ENCODE assay signal across 1 cellular context in genomic region chr1:155940531-155940992, GRCh38.
TF ChIP-seq lines count a peak whose summit lies in the region.

No MANE protein-coding gene starts in this region.

TF ChIP-seq in HepG2, 621 proteins besides CTCF, POLR2A, EP300 and RAD21 (continued from another document and continues in another):
- no peak for TF ChIP-seq MLXIP (CRISPR knock-in tag; IDR thresholded peaks at IDR 0.05; ENCODE audit: borderline replicate concordance)
- no peak for TF ChIP-seq ZNF644 (CRISPR knock-in tag; IDR thresholded peaks at IDR 0.05; ENCODE audit: low read depth)
- peak; percentile 66; the same call in 1 of the 2 replicates for TF ChIP-seq ZNF670 (CRISPR knock-in tag; IDR thresholded peaks at IDR 0.05; ENCODE audit: borderline replicate concordance)
- no peak for TF ChIP-seq HNRNPK (IDR thresholded peaks at IDR 0.05; ENCODE audit: low read depth, low read length, poor library complexity, severe bottlenecking)
- TF ChIP-seq ZNF878 (CRISPR knock-in tag; IDR thresholded peaks at IDR 0.05): 0 out of 2 replicates have a peak, but pooled peaks have one; percentile 82
- no peak for TF ChIP-seq SRSF4 (IDR thresholded peaks at IDR 0.05; ENCODE audit: low read depth, low read length, poor library complexity, severe bottlenecking)
- peak; percentile 16; the same call in 1 of the 2 replicates for TF ChIP-seq TFE3 (CRISPR knock-in tag; IDR thresholded peaks at IDR 0.05)
- no peak for TF ChIP-seq ZNF598 (CRISPR knock-in tag; IDR thresholded peaks at IDR 0.05; ENCODE audit: borderline replicate concordance)
- no peak for TF ChIP-seq ZBTB38 (CRISPR knock-in tag; IDR thresholded peaks at IDR 0.05)
- no peak for TF ChIP-seq ZNF615 (CRISPR knock-in tag; IDR thresholded peaks at IDR 0.05; ENCODE audit: borderline replicate concordance)
- TF ChIP-seq ZNF253 (CRISPR knock-in tag; IDR thresholded peaks at IDR 0.05; ENCODE audit: borderline replicate concordance): no peak
- TF ChIP-seq SNAI1 (CRISPR knock-in tag; IDR thresholded peaks at IDR 0.05; ENCODE audit: borderline replicate concordance): no peak
- TF ChIP-seq ZNF296 (CRISPR knock-in tag; conservative IDR thresholded peaks at IDR 0.05): no peak
- TF ChIP-seq ZBTB34 (CRISPR knock-in tag; IDR thresholded peaks at IDR 0.05): no peak
- TF ChIP-seq HOXA7 (CRISPR knock-in tag; IDR thresholded peaks at IDR 0.05): no peak
- TF ChIP-seq CEBPZ (IDR thresholded peaks at IDR 0.05; ENCODE audit: low read length): no peak
- TF ChIP-seq ZNF382 (CRISPR knock-in tag; IDR thresholded peaks at IDR 0.05; ENCODE audit: borderline replicate concordance): no peak
- no peak for TF ChIP-seq ZNF713 (CRISPR knock-in tag; IDR thresholded peaks at IDR 0.05)
- TF ChIP-seq TARDBP (CRISPR knock-in tag; IDR thresholded peaks at IDR 0.05): no peak; the same call in 1 of the 2 replicates
- TF ChIP-seq SNRNP70 (IDR thresholded peaks at IDR 0.05; ENCODE audit: low read depth, low read length): no peak
- peak; percentile 61; the same call in 1 of the 2 replicates for TF ChIP-seq RARG (CRISPR knock-in tag; IDR thresholded peaks at IDR 0.05; ENCODE audit: low read depth)
- no peak for TF ChIP-seq SRY (CRISPR knock-in tag; IDR thresholded peaks at IDR 0.05)
- TF ChIP-seq ZBTB26 (CRISPR knock-in tag; IDR thresholded peaks at IDR 0.05; ENCODE audit: borderline replicate concordance): no peak
- TF ChIP-seq RNF2 (conservative IDR thresholded peaks at IDR 0.05; ENCODE audit: low read depth): no peak
- no peak for TF ChIP-seq RELA (CRISPR knock-in tag; IDR thresholded peaks at IDR 0.05)
- TF ChIP-seq KDM1A (CRISPR knock-in tag; IDR thresholded peaks at IDR 0.05): no peak
- TF ChIP-seq SRSF1 (optimal IDR thresholded peaks at IDR 0.05; ENCODE audit: low read depth, low read length): no peak
- no peak for TF ChIP-seq PRDM15 (CRISPR knock-in tag; IDR thresholded peaks at IDR 0.05)
- no peak for TF ChIP-seq ZNF318 (CRISPR knock-in tag; IDR thresholded peaks at IDR 0.05)
- TF ChIP-seq PPARG (CRISPR knock-in tag; conservative IDR thresholded peaks at IDR 0.05): peak; percentile 48
- no peak for TF ChIP-seq RFXAP (CRISPR knock-in tag; IDR thresholded peaks at IDR 0.05; ENCODE audit: borderline replicate concordance)
- TF ChIP-seq NAIF1 (CRISPR knock-in tag; IDR thresholded peaks at IDR 0.05; ENCODE audit: borderline replicate concordance): no peak
- peak; percentile 79 for TF ChIP-seq PHF20 (CRISPR knock-in tag; IDR thresholded peaks at IDR 0.05)
- TF ChIP-seq AGO2 (optimal IDR thresholded peaks at IDR 0.05; ENCODE audit: low read depth, low read length): peak; percentile 45
